11 cellular contexts compared by ENCODE assay signal in genomic region chr19:47581605-47582319, GRCh38. TPM values are rescaled to one million over a fixed set of nuclear protein-coding genes. Genes with fewer than 3 reads are reported as not detected.
A peak's percentile ranks its signal among the peaks of the same experiment; 100 is the strongest.
DNase-seq lines count a peak whose midpoint lies in the region; ATAC-seq and TF ChIP-seq lines count a peak whose summit lies in the region.
"Had no signal": no experiment of that assay in that cellular context is flagged by ENCODE, and none has a peak within 500 bp of the region (broad histone marks: within the 10 kb centered on the region; RNA-seq: fewer than 3 reads in every experiment).

No MANE protein-coding gene starts in this region.

- H3K9ac ChIP-seq in Karpas-422 (ENCODE audit: low read length), result no peak overlapping the region

- H3K4me1 ChIP-seq in CD8-positive, alpha-beta T cell (ENCODE audit: insufficient read depth, low read length), result peaks cover 49% of the 10 kb centered on the region
- H3K4me1 ChIP-seq in breast epithelium (no peaks in the 10 kb centered on the region), osteoblast (ENCODE audit: insufficient read depth, low read length) (peaks cover 14% of the 10 kb centered on the region), Karpas-422 (ENCODE audit: low read length) (no peaks in the 10 kb centered on the region)
- H3K4me1 ChIP-seq: tibial nerve had no signal

- ATAC-seq in CD8-positive, alpha-beta T cell, result no peak

- H3K4me2 ChIP-seq in osteoblast (ENCODE audit: insufficient read depth, low read length), result peak overlapping the region; percentile 70
- H3K4me2 ChIP-seq in Karpas-422 (ENCODE audit: low read depth, low read length, poor library complexity, severe bottlenecking), result no peak overlapping the region

- POLR2A ChIA-PET in CD8-positive, alpha-beta T cell (lab: Charles Lee), result interaction anchor here (0.7 kb wide), 1 partner anchor 29 kb away, joined by 3 read pairs; no protein-coding TSS in a partner anchor

- no peak overlapping the region for H3K4me3 ChIP-seq in CD8-positive, alpha-beta T cell (ENCODE audit: low read depth, low read length)
- H3K4me3 ChIP-seq in breast epithelium (no peak overlapping the region), osteoblast (ENCODE audit: insufficient read depth, low read length) (peak overlapping the region; percentile 54), Karpas-422 (ENCODE audit: low read length) (no peak overlapping the region)
- H3K4me3 ChIP-seq: tibial nerve had no signal

- H3K27me3 ChIP-seq in CD8-positive, alpha-beta T cell (ENCODE audit: insufficient read depth, low read length), result no peaks in the 10 kb centered on the region
- H3K27me3 ChIP-seq in breast epithelium, result no peaks in the 10 kb centered on the region
- H3K27me3 ChIP-seq in osteoblast (ENCODE audit: insufficient read depth, low read length), result no peaks in the 10 kb centered on the region
- no peaks in the 10 kb centered on the region for H3K27me3 ChIP-seq in Karpas-422 (ENCODE audit: low read length)
- H3K27me3 ChIP-seq: tibial nerve had no signal

- no peak for TF ChIP-seq CTCF in CD8-positive, alpha-beta T cell (IDR thresholded peaks at IDR 0.05)
- no peak for TF ChIP-seq CTCF in breast epithelium (IDR thresholded peaks at IDR 0.05)
- no peak for TF ChIP-seq CTCF in osteoblast (IDR thresholded peaks at IDR 0.05; ENCODE audit: extremely low read depth, low read depth, low read length)
- TF ChIP-seq CTCF in endothelial cell (IDR thresholded peaks at IDR 0.05; ENCODE audit: unreplicated experiment), result no peak

- CTCF ChIA-PET in CD8-positive, alpha-beta T cell (lab: Charles Lee), result no interaction called here

- H3K36me3 ChIP-seq in CD8-positive, alpha-beta T cell (ENCODE audit: insufficient read depth, low read length), result no peaks in the 10 kb centered on the region
- no peaks in the 10 kb centered on the region for H3K36me3 ChIP-seq in breast epithelium
- no peaks in the 10 kb centered on the region for H3K36me3 ChIP-seq in osteoblast (ENCODE audit: insufficient read depth, low read length)
- no peaks in the 10 kb centered on the region for H3K36me3 ChIP-seq in Karpas-422 (ENCODE audit: insufficient read depth, low read length)
- H3K36me3 ChIP-seq: tibial nerve had no signal

- no peaks in the 10 kb centered on the region for H4K20me1 ChIP-seq in osteoblast (ENCODE audit: insufficient read depth, low read length)
- no peaks in the 10 kb centered on the region for H4K20me1 ChIP-seq in Karpas-422 (ENCODE audit: insufficient read depth, low read depth, low read length)

- H3K27ac Mint-ChIP-seq in CD8-positive, alpha-beta T cell, result peak overlapping the region; percentile 64
- no peak overlapping the region for H3K27ac Mint-ChIP-seq in endothelial cell (ENCODE audit: unreplicated experiment)

- no peak for TF ChIP-seq POLR2A in breast epithelium (IDR thresholded peaks at IDR 0.05)

- H3K27me3 Mint-ChIP-seq in CD8-positive, alpha-beta T cell (ENCODE audit: low read depth), result no peaks in the 10 kb centered on the region
- peaks cover 5% of the 10 kb centered on the region for H3K27me3 Mint-ChIP-seq in endothelial cell (ENCODE audit: unreplicated experiment)

- no peaks in the 10 kb centered on the region for H3K36me3 Mint-ChIP-seq in CD8-positive, alpha-beta T cell
- peaks cover 9% of the 10 kb centered on the region for H3K36me3 Mint-ChIP-seq in endothelial cell (ENCODE audit: low read depth, unreplicated experiment)

- peak overlapping the region; percentile 51 for H3K4me3 Mint-ChIP-seq in CD8-positive, alpha-beta T cell
- H3K4me3 Mint-ChIP-seq in endothelial cell (ENCODE audit: unreplicated experiment), result no peak overlapping the region

- no peak overlapping the region for H2AFZ ChIP-seq in osteoblast (ENCODE audit: low read length)
- no peak overlapping the region for H2AFZ ChIP-seq in Karpas-422 (ENCODE audit: low read length)

- H3K9me2 ChIP-seq in Karpas-422 (replicated peaks; ENCODE audit: insufficient read depth, low read length), result no peaks in the 10 kb centered on the region

- DNase-seq in CD8-positive, alpha-beta T cell, result no peak
- DNase-seq in HPDE6-E6E7 (ENCODE audit: extremely low spot score), result peak; percentile 82
- peak; percentile 81 to 85 for DNase-seq in breast epithelium (ENCODE audit: low spot score in 2 of 2)
- DNase-seq in osteoblast (ENCODE audit: insufficient read length, low spot score, missing footprints), result no peak
- DNase-seq in endothelial cell (ENCODE audit: low spot score), result no peak
- no peak for DNase-seq in Karpas-422
- DNase-seq in mesenteric fat pad (ENCODE audit: low spot score), result no peak
- DNase-seq: activated T-cell treated with anti-CD3 and anti-CD28 coated beads, Interleukin-2, amount 50 U/mL, for 1 hour; DMS153 had no signal

- intact Hi-C loops in CD8-positive, alpha-beta T cell (cut with DNase I, micrococcal nuclease), result no loop called here
- intact Hi-C loops in breast epithelium (cut with DNase I; ENCODE audit: low total_unique reads), result loop anchor here (2.0 kb wide), 1 partner anchor 25 kb away; no protein-coding TSS in a partner anchor

- H3K9me3 ChIP-seq in CD8-positive, alpha-beta T cell (ENCODE audit: low read length), result no peaks in the 10 kb centered on the region
- H3K9me3 ChIP-seq in breast epithelium (no peaks in the 10 kb centered on the region), osteoblast (ENCODE audit: low read depth, low read length) (peaks cover 4% of the 10 kb centered on the region), Karpas-422 (ENCODE audit: low read length) (no peaks in the 10 kb centered on the region; the same call in 1 of the 2 replicates)

- H3K4me1 Mint-ChIP-seq in CD8-positive, alpha-beta T cell (ENCODE audit: low read depth), result peaks cover 43% of the 10 kb centered on the region
- no peaks in the 10 kb centered on the region for H3K4me1 Mint-ChIP-seq in endothelial cell (ENCODE audit: unreplicated experiment)

- H3K27ac ChIP-seq in CD8-positive, alpha-beta T cell (ENCODE audit: low read depth, low read length), result no peak overlapping the region
- H3K27ac ChIP-seq in breast epithelium (peak overlapping the region; percentile 79 to 85), osteoblast (ENCODE audit: low read depth, low read length) (peak overlapping the region; percentile 37), Karpas-422 (ENCODE audit: low read length) (no peak overlapping the region)

- peaks cover 6% of the 10 kb centered on the region for H3K9me3 Mint-ChIP-seq in CD8-positive, alpha-beta T cell
- no peaks in the 10 kb centered on the region for H3K9me3 Mint-ChIP-seq in endothelial cell (ENCODE audit: unreplicated experiment)

- H3K79me2 ChIP-seq in osteoblast (ENCODE audit: insufficient read depth, low read length), result no peaks in the 10 kb centered on the region
- H3K79me2 ChIP-seq in Karpas-422 (ENCODE audit: low read length), result no peaks in the 10 kb centered on the region

RNA-seq across cellular contexts. Expression of gene ZNF541, which starts 8.8 kb away (rescaled TPM):
- total RNA-seq in CD8-positive, alpha-beta T cell, result 1 to 10 TPM in 1 of 2 experiments, under 1 TPM in 1; 0.33 to 1.5 TPM
- total RNA-seq in breast epithelium (1 to 10 TPM in 1 of 3 donors, under 1 TPM in 1, not detected in 1; 0.15 to 1.4 TPM), osteoblast (under 0.01 TPM in 2 replicates), endothelial cell (ENCODE audit: unreplicated experiment) (not detected), mesenteric fat pad (0.87 TPM)
- not detected in 2 replicates for total RNA-seq in Karpas-422 (2014; rRNA removed; shearing (Covaris generic); ENCODE audit: low replicate concordance)
- total RNA-seq: renal cortical epithelial cell had no signal

RNA-seq across cellular contexts. Expression of gene BICRA, which starts 27.2 kb away (rescaled TPM):
- total RNA-seq in CD8-positive, alpha-beta T cell, result 10 to 100 TPM; 20.0 to 20.7 TPM
- 1 to 10 TPM; 4.2 to 8.3 (median 7.5) TPM for total RNA-seq in breast epithelium
- total RNA-seq in osteoblast, result 3.8 and 4.7 TPM in 2 replicates
- 24.1 TPM for total RNA-seq in endothelial cell (ENCODE audit: unreplicated experiment)
- 1.0 and 1.8 TPM in 2 replicates for total RNA-seq in Karpas-422 (2014; rRNA removed; shearing (Covaris generic); ENCODE audit: low replicate concordance)
- total RNA-seq in mesenteric fat pad, result 14.5 TPM

Comparison
In these comparisons a context has a peak if more than half of its experiments do, and no peak if none do; other contexts are left out.
1. DNase-seq: peak in HPDE6-E6E7 (single experiment) and breast epithelium (2 of 2); none in CD8-positive, alpha-beta T cell (0 of 7), osteoblast (single experiment), endothelial cell (single experiment), Karpas-422 (single experiment) and mesenteric fat pad (single experiment).
2. H3K27ac ChIP-seq: peak in breast epithelium (2 of 2) and osteoblast (single experiment); none in CD8-positive, alpha-beta T cell (single experiment) and Karpas-422 (single experiment).